Comparison of ENCODE assay signal across 25 cellular contexts in the genomic region with DNA sequence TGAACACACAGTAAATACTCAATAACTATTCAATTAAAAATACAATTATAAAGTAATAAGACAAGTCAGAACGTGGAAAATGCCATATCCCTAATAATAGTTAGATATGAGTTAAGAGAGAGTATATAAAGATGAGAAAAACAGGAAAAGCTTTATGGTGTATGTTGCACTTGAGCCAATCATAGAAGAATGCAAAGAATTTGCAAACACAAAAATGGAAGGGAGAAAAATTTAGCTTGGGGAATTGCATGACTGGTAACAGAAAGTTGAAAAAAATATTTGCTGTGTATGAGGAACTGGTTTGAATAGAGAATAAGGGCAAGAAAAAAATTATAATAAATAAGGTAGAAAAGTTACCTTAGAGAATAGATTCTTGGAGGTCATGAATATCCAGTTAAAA.
A peak's percentile ranks its signal among the peaks of the same experiment; 100 is the strongest.
DNase-seq lines count a peak whose midpoint lies in the region; ATAC-seq, FAIRE-seq and TF ChIP-seq lines count a peak whose summit lies in the region.
"Had no signal": no experiment of that assay in that cellular context is flagged by ENCODE, and none has a peak within 500 bp of the region (broad histone marks: within the 10 kb centered on the region; RNA-seq: fewer than 3 reads in every experiment).

No MANE protein-coding gene starts in this region.

- no peaks in the 10 kb centered on the region for H3K36me3 Mint-ChIP-seq in GM23338 (ENCODE audit: low read depth)
- no peaks in the 10 kb centered on the region for H3K36me3 Mint-ChIP-seq in stimulated activated naive B cell treated with anti-CD40 and anti-IgM and Interleukin-4, amounts not matched to agents 10 μg/mL and 1 μg/mL and 100 μg/mL, for 72 hours
- H3K36me3 Mint-ChIP-seq: activated CD8-positive, alpha-beta memory T cell treated with anti-CD3 and anti-CD28 coated beads, Interleukin-2, amount 10 ng/mL, durations not matched to agents 7 days and 5 days had no signal

- no peak overlapping the region for H3K27ac Mint-ChIP-seq in GM23338
- H3K27ac Mint-ChIP-seq in stimulated activated naive B cell treated with anti-CD40 and anti-IgM and Interleukin-4, amounts not matched to agents 10 μg/mL and 1 μg/mL and 100 μg/mL, for 72 hours: no peak overlapping the region
- H3K27ac Mint-ChIP-seq: activated CD8-positive, alpha-beta memory T cell treated with anti-CD3 and anti-CD28 coated beads, Interleukin-2, amount 10 ng/mL, durations not matched to agents 7 days and 5 days; activated naive CD4-positive, alpha-beta T cell treated with anti-CD3 and anti-CD28 coated beads, Interleukin-2, amount 50 U/mL, for 72 hours; natural killer cell had no signal

- peaks cover 12% of the 10 kb centered on the region; the same call in 1 of the 2 replicates for H3K4me1 ChIP-seq in GM23338 (ENCODE audit: insufficient read depth)
- H3K4me1 ChIP-seq: A549, esophagus squamous epithelium, heart left ventricle had no signal

- TF ChIP-seq CTCF in choroid plexus epithelial cell (conservative IDR thresholded peaks at IDR 0.05; ENCODE audit: low read depth, low read length) (no peak), GM23338 (conservative IDR thresholded peaks at IDR 0.05; ENCODE audit: low read depth in 2 of 2) (no peak)

- ATAC-seq in GM23338 (no peak), GM21723 (IDR thresholded peaks at IDR 0.05; ENCODE audit: unreplicated experiment) (no peak)
- no peak for ATAC-seq in stimulated activated naive B cell treated with anti-CD40 and anti-IgM and Interleukin-4, amounts not matched to agents 10 μg/mL and 1 μg/mL and 100 μg/mL, for 72 hours (replicated peaks)
- ATAC-seq: A549; activated CD8-positive, alpha-beta memory T cell treated with anti-CD3 and anti-CD28 coated beads, Interleukin-2, amount 10 ng/mL, durations not matched to agents 7 days and 5 days; activated naive CD4-positive, alpha-beta T cell treated with anti-CD3 and anti-CD28 coated beads, Interleukin-2, amount 50 U/mL, for 72 hours; heart left ventricle; natural killer cell; PC-3; sciatic nerve had no signal

- peaks cover 19% of the 10 kb centered on the region for H3K4me1 Mint-ChIP-seq in GM23338
- no peaks in the 10 kb centered on the region for H3K4me1 Mint-ChIP-seq in stimulated activated naive B cell treated with anti-CD40 and anti-IgM and Interleukin-4, amounts not matched to agents 10 μg/mL and 1 μg/mL and 100 μg/mL, for 72 hours
- H3K4me1 Mint-ChIP-seq: activated CD8-positive, alpha-beta memory T cell treated with anti-CD3 and anti-CD28 coated beads, Interleukin-2, amount 10 ng/mL, durations not matched to agents 7 days and 5 days; natural killer cell had no signal

- no peak overlapping the region for H2AFZ ChIP-seq in GM23338

- H3K36me3 ChIP-seq in GM23338 (ENCODE audit: insufficient read depth): no peaks in the 10 kb centered on the region
- H3K36me3 ChIP-seq: esophagus squamous epithelium, heart left ventricle had no signal

- H3K4me2 ChIP-seq in GM23338: no peak overlapping the region
- H3K4me2 ChIP-seq: A549, KMS-11 had no signal

- no peak overlapping the region for H3K4me3 ChIP-seq in choroid plexus epithelial cell (ENCODE audit: low read depth, low read length)
- no peak overlapping the region for H3K4me3 ChIP-seq in GM23338
- H3K4me3 ChIP-seq: A549, esophagus squamous epithelium, heart left ventricle had no signal

- DNase-seq in AG08395 (ENCODE audit: low spot score): peak; percentile 27
- DNase-seq in HTR-8/SVneo (ENCODE audit: insufficient read length, low spot score): peak; percentile 3
- DNase-seq in choroid plexus epithelial cell (ENCODE audit: low read depth): peak; percentile 70
- peak; percentile 3 for DNase-seq in kidney glomerular epithelial cell (lab: John Stamatoyannopoulos, UW)
- DNase-seq in GM23338 (ENCODE audit: low spot score): no peak
- DNase-seq in GM19240 (ENCODE audit: insufficient read length, low spot score): no peak
- no peak for DNase-seq in stimulated activated naive B cell treated with anti-CD40 and anti-IgM and Interleukin-4, amounts not matched to agents 10 μg/mL and 1 μg/mL and 100 μg/mL, for 72 hours
- DNase-seq: activated CD4-positive, alpha-beta T cell treated with anti-CD3 and anti-CD28 coated beads for 48 hours; activated CD8-positive, alpha-beta memory T cell treated with anti-CD3 and anti-CD28 coated beads, Interleukin-2, amount 10 ng/mL, durations not matched to agents 7 days and 5 days; Calu3; effector memory CD4-positive, alpha-beta T cell; esophagus squamous epithelium; H7; heart left ventricle; natural killer cell; NCI-H1694; PC-3; Right ventricle myocardium superior had no signal

- no peaks in the 10 kb centered on the region for H3F3A ChIP-seq in GM23338 (replicated peaks; ENCODE audit: low read depth)

- FAIRE-seq in HTR-8/SVneo (lab: Jason Lieb, UNC): no peak
- FAIRE-seq: A549, urothelium cell line had no signal

- H3K9me2 ChIP-seq in GM23338 (ENCODE audit: insufficient read depth): 0 out of 2 replicates have a peak, but pooled peaks cover under 1% of the 10 kb centered on the region

- no peak overlapping the region for H3K4me3 Mint-ChIP-seq in GM23338
- H3K4me3 Mint-ChIP-seq in stimulated activated naive B cell treated with anti-CD40 and anti-IgM and Interleukin-4, amounts not matched to agents 10 μg/mL and 1 μg/mL and 100 μg/mL, for 72 hours: no peak overlapping the region
- H3K4me3 Mint-ChIP-seq: activated CD8-positive, alpha-beta memory T cell treated with anti-CD3 and anti-CD28 coated beads, Interleukin-2, amount 10 ng/mL, durations not matched to agents 7 days and 5 days; natural killer cell had no signal

- no peaks in the 10 kb centered on the region for H3K27me3 ChIP-seq in GM23338 (ENCODE audit: insufficient read depth)
- H3K27me3 ChIP-seq: esophagus squamous epithelium, heart left ventricle had no signal

- no peaks in the 10 kb centered on the region for H3K27me3 Mint-ChIP-seq in GM23338 (ENCODE audit: insufficient read depth, low read depth, poor library complexity)
- H3K27me3 Mint-ChIP-seq in stimulated activated naive B cell treated with anti-CD40 and anti-IgM and Interleukin-4, amounts not matched to agents 10 μg/mL and 1 μg/mL and 100 μg/mL, for 72 hours: no peaks in the 10 kb centered on the region
- H3K27me3 Mint-ChIP-seq: activated CD8-positive, alpha-beta memory T cell treated with anti-CD3 and anti-CD28 coated beads, Interleukin-2, amount 10 ng/mL, durations not matched to agents 7 days and 5 days had no signal

- no peaks in the 10 kb centered on the region for H4K20me1 ChIP-seq in GM23338 (replicated peaks; ENCODE audit: insufficient read depth)

- H3K79me2 ChIP-seq in GM23338 (replicated peaks; ENCODE audit: insufficient read depth): no peaks in the 10 kb centered on the region

- H3K9me3 Mint-ChIP-seq in GM23338: no peaks in the 10 kb centered on the region
- H3K9me3 Mint-ChIP-seq in stimulated activated naive B cell treated with anti-CD40 and anti-IgM and Interleukin-4, amounts not matched to agents 10 μg/mL and 1 μg/mL and 100 μg/mL, for 72 hours: peaks cover 6 to 7% of the 10 kb centered on the region in 2 donors

- H3K27ac ChIP-seq in GM23338 (ENCODE audit: low read depth): no peak overlapping the region
- H3K27ac ChIP-seq: A549, C4-2B, esophagus squamous epithelium, heart left ventricle, KMS-11 had no signal

TF ChIP-seq in GM23338, 12 proteins besides CTCF, POLR2A, EP300 and RAD21 (continues in another document):
- TF ChIP-seq ZNF331 (CRISPR knock-in tag; IDR thresholded peaks at IDR 0.05; ENCODE audit: low read depth) (no peak), JUNB (IDR thresholded peaks at IDR 0.05; ENCODE audit: unreplicated experiment) (no peak), CREB1 (CRISPR knock-in tag; IDR thresholded peaks at IDR 0.05; ENCODE audit: low read depth) (no peak), NANOG (IDR thresholded peaks at IDR 0.05; ENCODE audit: borderline replicate concordance) (no peak), POLR2AphosphoS5 (IDR thresholded peaks at IDR 0.05; ENCODE audit: low read depth) (no peak), STAT1 (IDR thresholded peaks at IDR 0.05; ENCODE audit: unreplicated experiment) (no peak), REST (IDR thresholded peaks at IDR 0.05; ENCODE audit: unreplicated experiment) (no peak)

Comparison
In these comparisons a context has a peak if more than half of its experiments do, and no peak if none do; other contexts are left out.
1. DNase-seq: peak in AG08395 (single experiment), HTR-8/SVneo (single experiment), choroid plexus epithelial cell (single experiment) and kidney glomerular epithelial cell (single experiment); none in GM23338 (single experiment), GM19240 (single experiment) and stimulated activated naive B cell treated with anti-CD40 and anti-IgM and Interleukin-4, amounts not matched to agents 10 μg/mL and 1 μg/mL and 100 μg/mL, for 72 hours (single experiment).